9 cellular contexts compared by ENCODE assay signal in genomic region chr3:100104442-100104798, GRCh38. TPM values are rescaled to one million over a fixed set of nuclear protein-coding genes. Genes with fewer than 3 reads are reported as not detected.
DNase-seq lines count a peak whose midpoint lies in the region; ATAC-seq, FAIRE-seq and TF ChIP-seq lines count a peak whose summit lies in the region.
"Had no signal": no experiment of that assay in that cellular context is flagged by ENCODE, and none has a peak within 500 bp of the region (broad histone marks: within the 10 kb centered on the region; RNA-seq: fewer than 3 reads in every experiment).

No MANE protein-coding gene starts in this region.

- no peak for FAIRE-seq in frontal cortex (lab: Jason Lieb, UNC)

- no peak for TF ChIP-seq CTCF in heart left ventricle (IDR thresholded peaks at IDR 0.05)
- no peak for TF ChIP-seq CTCF in tibial artery (IDR thresholded peaks at IDR 0.05)

- no peak overlapping the region for H3K4me3 ChIP-seq in heart left ventricle
- no peak overlapping the region for H3K4me3 ChIP-seq in SK-N-MC
- H3K4me3 ChIP-seq in tibial artery, result no peak overlapping the region
- H3K4me3 ChIP-seq: PC-9 had no signal

- H3K27me3 ChIP-seq in heart left ventricle, result no peaks in the 10 kb centered on the region
- no peaks in the 10 kb centered on the region for H3K27me3 ChIP-seq in tibial artery

- H3K36me3 ChIP-seq in heart left ventricle, result no peaks in the 10 kb centered on the region
- H3K36me3 ChIP-seq in SK-N-MC (ENCODE audit: insufficient read depth, low read length), result no peaks in the 10 kb centered on the region
- H3K36me3 ChIP-seq in tibial artery, result no peaks in the 10 kb centered on the region

- ATAC-seq in heart left ventricle (no peak), left ventricle myocardium superior (no peak), HG02870 (IDR thresholded peaks at IDR 0.05; ENCODE audit: unreplicated experiment) (peak; percentile 42)

- in situ Hi-C loops in KBM-7 (cut with MboI; ENCODE audit: low pct_unique_long_range_greater_than_20kb, low sequenced_read_pairs), result no loop called here

- intact Hi-C loops in heart left ventricle (cut with DNase I) (loop anchor here in 1 of 10 donors (5.0 kb wide), 1 partner anchor 53 kb away; no protein-coding TSS in a partner anchor), left ventricle myocardium superior (cut with micrococcal nuclease) (no loop called here), tibial artery (cut with DNase I; ENCODE audit: low total_unique reads) (loop anchor here (10.0 kb wide), 1 partner anchor 50 kb away; no protein-coding TSS in a partner anchor)

- H3K9ac ChIP-seq in SK-N-MC (ENCODE audit: insufficient read length), result no peak overlapping the region

- no peak for TF ChIP-seq POLR2A in heart left ventricle (IDR thresholded peaks at IDR 0.05)

- H3K27ac ChIP-seq in heart left ventricle, result peak overlapping the region in 10 of 12 donors; percentile 35 to 83 (median 72)
- peak overlapping the region; percentile 73 for H3K27ac ChIP-seq in SK-N-MC
- peak overlapping the region; percentile 61 to 64 for H3K27ac ChIP-seq in tibial artery

- H3K4me1 ChIP-seq in heart left ventricle, result peaks cover 3 to 72% (median 36%) of the 10 kb centered on the region in 12 donors
- peaks cover 0 to 83% (median 42%) of the 10 kb centered on the region in 4 donors for H3K4me1 ChIP-seq in tibial artery

- DNase-seq in heart left ventricle (no peak), left ventricle myocardium superior (no peak), SK-N-MC (ENCODE audit: low read depth, low spot score) (no peak), tibial artery (no peak), KBM-7 (no peak), glomerular visceral epithelial cell (ENCODE audit: extremely low spot score) (no peak), frontal cortex (ENCODE audit: low spot score in 2 of 2) (no peak)

- no peaks in the 10 kb centered on the region for H3K9me3 ChIP-seq in heart left ventricle
- no peaks in the 10 kb centered on the region for H3K9me3 ChIP-seq in SK-N-MC (ENCODE audit: low read depth, low read length)
- no peaks in the 10 kb centered on the region for H3K9me3 ChIP-seq in tibial artery

- WGBS in heart left ventricle, 4 donors, result 79 to 93% (median 84%) methylated on average over 2 of the region's 2 CpGs

RNA-seq across cellular contexts. Expression of gene FILIP1L, which starts 9.9 kb away (rescaled TPM):
- total RNA-seq in heart left ventricle (100 to 1,000 TPM in 1 of 9 donors, 10 to 100 TPM in 8; 47.0 to 120 (median 77.4) TPM), left ventricle myocardium superior (28.6 TPM), frontal cortex (1.2 TPM)
- polyA plus RNA-seq in heart left ventricle, result 10 to 100 TPM; 18.2 to 77.3 TPM

Comparison
In these comparisons a context has a peak if more than half of its experiments do, and no peak if none do; other contexts are left out.
1. RNA of gene FILIP1L, which starts 9.9 kb away (total RNA-seq): 47.0 to 120 TPM in heart left ventricle and 28.6 TPM in left ventricle myocardium superior (single experiment); 1.2 TPM in frontal cortex (single experiment); every median in the first group is over 10 times any median in the second.
2. Peak in every context shown above with its lines, with median percentiles within 50 percentile points of each other: H3K27ac ChIP-seq.